ENCODE assay signal across 17 cellular contexts in the genomic region with DNA sequence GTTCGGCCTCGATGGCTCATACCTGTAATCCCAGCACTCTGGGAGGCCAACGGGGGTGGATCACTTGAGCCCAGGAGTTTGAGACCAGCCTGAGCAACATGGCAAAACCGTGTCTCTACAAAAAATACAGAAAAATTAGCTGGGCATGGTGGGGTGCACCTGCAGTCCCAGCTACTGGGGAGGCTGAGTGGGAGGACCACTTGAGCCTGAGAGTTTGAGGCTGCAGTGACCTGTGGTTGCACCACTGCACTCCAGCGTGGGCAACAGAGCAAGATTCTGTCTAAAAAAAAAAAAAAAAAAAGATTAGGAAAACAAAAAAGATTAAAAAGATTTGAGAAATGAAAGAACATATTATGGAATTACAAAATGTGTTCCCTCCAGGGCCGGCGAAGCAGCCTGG. TPM values are rescaled to one million over a fixed set of nuclear protein-coding genes. Genes with fewer than 3 reads are reported as not detected.
DNase-seq lines count a peak whose midpoint lies in the region; ATAC-seq and TF ChIP-seq lines count a peak whose summit lies in the region.
"Had no signal": no experiment of that assay in that cellular context is flagged by ENCODE, and none has a peak within 500 bp of the region (broad histone marks: within the 10 kb centered on the region; RNA-seq: fewer than 3 reads in every experiment).

No MANE protein-coding gene starts in this region.

- no peak overlapping the region for H2AFZ ChIP-seq in KMS-11 (ENCODE audit: low read depth)

- peaks cover 4% of the 10 kb centered on the region for H3K9me3 ChIP-seq in left ventricle myocardium inferior (replicated peaks)
- H3K9me3 ChIP-seq in heart left ventricle: peaks cover 0 to 6% (median 0%) of the 10 kb centered on the region in 12 donors
- H3K9me3 ChIP-seq in T-helper 17 cell (ENCODE audit: control insufficient read depth, low read length, poor library complexity, severe bottlenecking): no peaks in the 10 kb centered on the region
- H3K9me3 ChIP-seq in spleen: no peaks in the 10 kb centered on the region
- H3K9me3 ChIP-seq in aorta (ENCODE audit: control insufficient read depth, low read length): no peaks in the 10 kb centered on the region

- H3K27ac ChIP-seq in left ventricle myocardium inferior (replicated peaks): peak overlapping the region; percentile 59
- H3K27ac ChIP-seq in heart left ventricle: peak overlapping the region in 6 of 12 donors; percentile 10 to 60 (median 48)
- H3K27ac ChIP-seq in KMS-11: peak overlapping the region; percentile 33; the same call in 1 of the 2 replicates
- peak overlapping the region; percentile 53 to 98 (median 66) for H3K27ac ChIP-seq in spleen
- no peak overlapping the region for H3K27ac ChIP-seq in aorta (ENCODE audit: low read depth in 1 of 2, low read length in 2 of 2)
- H3K27ac ChIP-seq: GM23248, SK-N-MC had no signal

- H4K20me1 ChIP-seq in KMS-11 (ENCODE audit: insufficient read depth): no peaks in the 10 kb centered on the region

- H3K9ac ChIP-seq in KMS-11: no peak overlapping the region
- H3K9ac ChIP-seq: GM23248 had no signal

- H3K27ac Mint-ChIP-seq in T-helper 17 cell: peak overlapping the region; percentile 84

- no peaks in the 10 kb centered on the region for H3K27me3 Mint-ChIP-seq in T-helper 17 cell

- ATAC-seq in heart left ventricle (no peak), T-helper 17 cell (no peak), aorta (ENCODE audit: low FRiP score) (no peak)
- ATAC-seq: Panc1 had no signal

- H3K36me3 Mint-ChIP-seq in T-helper 17 cell (ENCODE audit: low read depth): no peaks in the 10 kb centered on the region

- 80 to 86% (median 82%) methylated on average over 7 of the region's 7 CpGs for WGBS in heart left ventricle, 4 donors
- 86 to 94% (median 90%) methylated on average over 7 of the region's 7 CpGs for WGBS in spleen, 5 donors
- 86 to 89% methylated on average over 7 of the region's 7 CpGs for WGBS in aorta, 2 donors

- TF ChIP-seq POLR2A in heart left ventricle (IDR thresholded peaks at IDR 0.05) (no peak), spleen (IDR thresholded peaks at IDR 0.05) (no peak)

- H3K79me2 ChIP-seq in KMS-11 (ENCODE audit: insufficient read depth, low read depth): no peaks in the 10 kb centered on the region

- H3K4me1 ChIP-seq in left ventricle myocardium inferior (peaks cover 14% of the 10 kb centered on the region), heart left ventricle (peaks cover 0 to 70% (median 11%) of the 10 kb centered on the region in 12 donors), KMS-11 (ENCODE audit: low read depth, poor library complexity, severe bottlenecking) (peaks cover 53% of the 10 kb centered on the region), spleen (peaks cover 15 to 83% (median 60%) of the 10 kb centered on the region in 6 donors), aorta (ENCODE audit: control insufficient read depth in 1 of 2, insufficient read depth in 2 of 2, low read length in 2 of 2) (no peaks in the 10 kb centered on the region)

- H3K4me2 ChIP-seq in KMS-11: peak overlapping the region; percentile 38

- no peaks in the 10 kb centered on the region for H3K27me3 ChIP-seq in left ventricle myocardium inferior (ENCODE audit: low read depth)
- no peaks in the 10 kb centered on the region for H3K27me3 ChIP-seq in heart left ventricle
- H3K27me3 ChIP-seq in KMS-11 (ENCODE audit: insufficient read depth, low read depth): no peaks in the 10 kb centered on the region
- no peaks in the 10 kb centered on the region for H3K27me3 ChIP-seq in spleen (replicated peaks in 1 of 7)
- no peaks in the 10 kb centered on the region for H3K27me3 ChIP-seq in aorta (ENCODE audit: control insufficient read depth in 1 of 2, insufficient read depth in 2 of 2, low read length in 1 of 2)

- H3K36me3 ChIP-seq in left ventricle myocardium inferior (no peaks in the 10 kb centered on the region), heart left ventricle (no peaks in the 10 kb centered on the region), KMS-11 (ENCODE audit: insufficient read depth) (no peaks in the 10 kb centered on the region), spleen (no peaks in the 10 kb centered on the region), aorta (ENCODE audit: control insufficient read depth in 1 of 2, insufficient read depth in 2 of 2, low read length in 1 of 2) (no peaks in the 10 kb centered on the region)

- H3K4me1 Mint-ChIP-seq in T-helper 17 cell: peaks cover 41% of the 10 kb centered on the region

- TF ChIP-seq CTCF in left ventricle myocardium inferior (IDR thresholded peaks at IDR 0.05; ENCODE audit: borderline replicate concordance) (no peak), heart left ventricle (IDR thresholded peaks at IDR 0.05) (no peak), KMS-11 (conservative IDR thresholded peaks at IDR 0.05; ENCODE audit: low read depth, low read length) (no peak), spleen (IDR thresholded peaks at IDR 0.05 in 8 of 11, conservative IDR thresholded peaks at IDR 0.05 in 3 of 11) (no peak)

- H3K4me3 Mint-ChIP-seq in T-helper 17 cell: no peak overlapping the region

- intact Hi-C loops in left ventricle myocardium inferior (cut with micrococcal nuclease): no loop called here
- intact Hi-C loops in heart left ventricle (cut with DNase I): no loop called here
- intact Hi-C loops in spleen (cut with DNase I; ENCODE audit: low total_unique reads): no loop called here
- intact Hi-C loops in aorta (cut with DNase I): no loop called here

- no peak overlapping the region for H3K4me3 ChIP-seq in left ventricle myocardium inferior
- H3K4me3 ChIP-seq in heart left ventricle: no peak overlapping the region
- no peak overlapping the region for H3K4me3 ChIP-seq in KMS-11 (IDR thresholded peaks at IDR 0.05; ENCODE audit: insufficient read depth, low read depth, low read length)
- H3K4me3 ChIP-seq in spleen: no peak overlapping the region
- H3K4me3 ChIP-seq in aorta (ENCODE audit: low read length in 2 of 2): no peak overlapping the region
- H3K4me3 ChIP-seq: SK-N-MC had no signal

- DNase-seq in left ventricle myocardium inferior (no peak), heart left ventricle (no peak), T-helper 17 cell (no peak), spleen (no peak), cerebellum (ENCODE audit: low spot score) (no peak), aorta (no peak), DMS79 (lab: John Stamatoyannopoulos, UW) (no peak)
- DNase-seq: DMS 273 treated with DMSO at 0.1 percent for 48 hours, GM23248, HCEC 1CT, NCI-H1436, NCI-H2029, NCI-H2171, NCI-H774 had no signal

RNA-seq across cellular contexts. Expression of a gene that starts 18.4 kb away (rescaled TPM):
- 9.0 TPM for total RNA-seq in left ventricle myocardium inferior
- 10 to 100 TPM in 7 of 9 donors, 1 to 10 TPM in 2; 6.5 to 46.7 (median 12.9) TPM for total RNA-seq in heart left ventricle
- polyA plus RNA-seq in heart left ventricle: 1 to 10 TPM; 8.2 to 9.6 TPM
- 10 to 100 TPM; 40.5 to 48.1 TPM for total RNA-seq in T-helper 17 cell
- total RNA-seq in spleen: 100 to 1,000 TPM in 2 of 7 donors, 10 to 100 TPM in 5; 54.7 to 124 (median 86.8) TPM
- polyA plus RNA-seq in spleen: 10 to 100 TPM; 20.4 to 22.3 (median 22.0) TPM
- total RNA-seq in cerebellum: 14.7 TPM
- 10 to 100 TPM; 33.0 to 45.1 TPM for total RNA-seq in aorta
- polyA plus RNA-seq in aorta: 10 to 100 TPM; 16.8 to 23.1 TPM

RNA-seq across cellular contexts. Expression of a gene that starts 54.9 kb away (rescaled TPM):
- 6.8 TPM for total RNA-seq in left ventricle myocardium inferior
- total RNA-seq in heart left ventricle: 10 to 100 TPM in 3 of 9 donors, 1 to 10 TPM in 6; 4.5 to 28.2 (median 8.3) TPM
- 10 to 100 TPM in 1 of 2 donors, 1 to 10 TPM in 1; 7.4 to 12.9 TPM for polyA plus RNA-seq in heart left ventricle
- 10 to 100 TPM; 17.0 to 18.9 TPM for total RNA-seq in T-helper 17 cell
- total RNA-seq in spleen: 10 to 100 TPM; 44.1 to 89.7 (median 60.7) TPM
- polyA plus RNA-seq in spleen: 10 to 100 TPM; 25.4 to 29.6 (median 29.3) TPM
- 9.9 TPM for total RNA-seq in cerebellum
- 10 to 100 TPM; 19.4 to 28.4 TPM for total RNA-seq in aorta
- polyA plus RNA-seq in aorta: 10 to 100 TPM; 11.6 to 16.2 TPM

Comparison
In these comparisons a context has a peak if more than half of its experiments do, and no peak if none do; other contexts are left out.
1. H3K27ac ChIP-seq: peak in left ventricle myocardium inferior (single experiment), KMS-11 (single experiment) and spleen (8 of 8); none in aorta (0 of 2).